In the genomic region with DNA sequence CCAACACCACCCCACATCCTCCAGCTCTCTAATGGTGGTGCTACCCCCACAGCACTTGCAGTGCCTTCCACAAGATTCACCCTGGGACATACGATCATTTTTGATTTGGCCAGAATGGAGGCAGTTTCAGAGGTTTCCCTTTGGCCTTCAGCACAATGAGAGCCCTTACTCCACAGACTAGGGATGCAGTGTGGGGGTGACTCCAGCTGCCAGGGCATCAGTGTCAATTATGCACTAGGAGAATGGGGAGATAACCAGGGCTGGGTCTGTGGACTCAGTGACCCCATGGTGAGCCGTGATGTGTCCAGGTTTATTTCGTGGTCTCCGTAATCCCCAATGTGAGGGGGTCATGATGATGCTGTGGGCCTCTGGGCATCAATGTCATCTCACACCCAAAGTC, we compare ENCODE assay signal across 1 cellular context.
TF ChIP-seq lines count a peak whose summit lies in the region.

No MANE protein-coding gene starts in this region.

TF ChIP-seq in SK-N-SH treated with all-trans-retinoic acid at 6 μM for 48 hours, 23 proteins besides CTCF, POLR2A, EP300 and RAD21:
- no peak for TF ChIP-seq ZFP30 (CRISPR knock-in tag; IDR thresholded peaks at IDR 0.05)
- TF ChIP-seq, protein P1, sequence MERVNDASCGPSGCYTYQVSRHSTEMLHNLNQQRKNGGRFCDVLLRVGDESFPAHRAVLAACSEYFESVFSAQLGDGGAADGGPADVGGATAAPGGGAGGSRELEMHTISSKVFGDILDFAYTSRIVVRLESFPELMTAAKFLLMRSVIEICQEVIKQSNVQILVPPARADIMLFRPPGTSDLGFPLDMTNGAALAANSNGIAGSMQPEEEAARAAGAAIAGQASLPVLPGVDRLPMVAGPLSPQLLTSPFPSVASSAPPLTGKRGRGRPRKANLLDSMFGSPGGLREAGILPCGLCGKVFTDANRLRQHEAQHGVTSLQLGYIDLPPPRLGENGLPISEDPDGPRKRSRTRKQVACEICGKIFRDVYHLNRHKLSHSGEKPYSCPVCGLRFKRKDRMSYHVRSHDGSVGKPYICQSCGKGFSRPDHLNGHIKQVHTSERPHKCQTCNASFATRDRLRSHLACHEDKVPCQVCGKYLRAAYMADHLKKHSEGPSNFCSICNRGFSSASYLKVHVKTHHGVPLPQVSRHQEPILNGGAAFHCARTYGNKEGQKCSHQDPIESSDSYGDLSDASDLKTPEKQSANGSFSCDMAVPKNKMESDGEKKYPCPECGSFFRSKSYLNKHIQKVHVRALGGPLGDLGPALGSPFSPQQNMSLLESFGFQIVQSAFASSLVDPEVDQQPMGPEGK (CRISPR knock-in tag; IDR thresholded peaks at IDR 0.05; ENCODE audit: borderline replicate concordance): no peak
